Comparison of ENCODE assay signal across 2 cellular contexts in the genomic region with DNA sequence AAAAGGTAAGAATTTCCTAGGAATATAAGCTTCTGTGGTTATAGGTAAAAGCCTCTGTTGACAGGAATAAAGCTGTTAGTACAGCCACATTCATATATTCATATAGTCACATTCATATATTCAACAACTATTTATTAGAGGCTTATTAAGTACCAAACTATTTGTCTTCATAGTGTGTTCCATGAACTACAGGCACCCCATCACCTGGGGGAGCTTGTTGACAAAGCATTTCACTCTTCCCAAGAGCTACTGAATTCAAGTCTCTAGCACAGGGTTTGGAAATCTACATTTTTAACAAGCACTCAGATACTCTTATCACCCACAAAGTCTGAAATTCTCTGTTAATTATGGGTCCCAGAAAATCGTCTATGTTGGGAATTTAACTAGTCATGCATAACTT.
TF ChIP-seq lines count a peak whose summit lies in the region.

No MANE protein-coding gene starts in this region.

TF ChIP-seq in GM12878, 131 proteins besides CTCF, POLR2A, EP300 and RAD21:
- TF ChIP-seq, protein P1, sequence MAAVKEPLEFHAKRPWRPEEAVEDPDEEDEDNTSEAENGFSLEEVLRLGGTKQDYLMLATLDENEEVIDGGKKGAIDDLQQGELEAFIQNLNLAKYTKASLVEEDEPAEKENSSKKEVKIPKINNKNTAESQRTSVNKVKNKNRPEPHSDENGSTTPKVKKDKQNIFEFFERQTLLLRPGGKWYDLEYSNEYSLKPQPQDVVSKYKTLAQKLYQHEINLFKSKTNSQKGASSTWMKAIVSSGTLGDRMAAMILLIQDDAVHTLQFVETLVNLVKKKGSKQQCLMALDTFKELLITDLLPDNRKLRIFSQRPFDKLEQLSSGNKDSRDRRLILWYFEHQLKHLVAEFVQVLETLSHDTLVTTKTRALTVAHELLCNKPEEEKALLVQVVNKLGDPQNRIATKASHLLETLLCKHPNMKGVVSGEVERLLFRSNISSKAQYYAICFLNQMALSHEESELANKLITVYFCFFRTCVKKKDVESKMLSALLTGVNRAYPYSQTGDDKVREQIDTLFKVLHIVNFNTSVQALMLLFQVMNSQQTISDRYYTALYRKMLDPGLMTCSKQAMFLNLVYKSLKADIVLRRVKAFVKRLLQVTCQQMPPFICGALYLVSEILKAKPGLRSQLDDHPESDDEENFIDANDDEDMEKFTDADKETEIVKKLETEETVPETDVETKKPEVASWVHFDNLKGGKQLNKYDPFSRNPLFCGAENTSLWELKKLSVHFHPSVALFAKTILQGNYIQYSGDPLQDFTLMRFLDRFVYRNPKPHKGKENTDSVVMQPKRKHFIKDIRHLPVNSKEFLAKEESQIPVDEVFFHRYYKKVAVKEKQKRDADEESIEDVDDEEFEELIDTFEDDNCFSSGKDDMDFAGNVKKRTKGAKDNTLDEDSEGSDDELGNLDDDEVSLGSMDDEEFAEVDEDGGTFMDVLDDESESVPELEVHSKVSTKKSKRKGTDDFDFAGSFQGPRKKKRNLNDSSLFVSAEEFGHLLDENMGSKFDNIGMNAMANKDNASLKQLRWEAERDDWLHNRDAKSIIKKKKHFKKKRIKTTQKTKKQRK (IDR thresholded peaks at IDR 0.05; ENCODE audit: low read depth, low read length), result no peak
- no peak for TF ChIP-seq HDAC6 (IDR thresholded peaks at IDR 0.05; ENCODE audit: unreplicated experiment)
- no peak for TF ChIP-seq HDGF (IDR thresholded peaks at IDR 0.05)
- TF ChIP-seq ZBTB11 (CRISPR knock-in tag; IDR thresholded peaks at IDR 0.05), result no peak
- TF ChIP-seq SMC3 (IDR thresholded peaks at IDR 0.05; ENCODE audit: borderline replicate concordance, low read length), result peak; percentile 31; the same call in 1 of the 2 replicates
- no peak for TF ChIP-seq MAX (IDR thresholded peaks at IDR 0.05; ENCODE audit: low read depth, low read length)

TF ChIP-seq in GM12891, 5 proteins besides CTCF, POLR2A, EP300 and RAD21:
- TF ChIP-seq PAX5 (IDR thresholded peaks at IDR 0.05; ENCODE audit: insufficient read depth, low read length, severe bottlenecking) (no peak), TAF1 (IDR thresholded peaks at IDR 0.05; ENCODE audit: low read depth, low read length) (no peak), SPI1 (IDR thresholded peaks at IDR 0.05; ENCODE audit: low read depth, low read length) (no peak), POU2F2 (IDR thresholded peaks at IDR 0.05; ENCODE audit: low read depth, low read length) (no peak), POLR2AphosphoS5 (IDR thresholded peaks at IDR 0.05; ENCODE audit: low read depth, low read length) (no peak)
